10 cellular contexts compared by ENCODE assay signal in the genomic region with DNA sequence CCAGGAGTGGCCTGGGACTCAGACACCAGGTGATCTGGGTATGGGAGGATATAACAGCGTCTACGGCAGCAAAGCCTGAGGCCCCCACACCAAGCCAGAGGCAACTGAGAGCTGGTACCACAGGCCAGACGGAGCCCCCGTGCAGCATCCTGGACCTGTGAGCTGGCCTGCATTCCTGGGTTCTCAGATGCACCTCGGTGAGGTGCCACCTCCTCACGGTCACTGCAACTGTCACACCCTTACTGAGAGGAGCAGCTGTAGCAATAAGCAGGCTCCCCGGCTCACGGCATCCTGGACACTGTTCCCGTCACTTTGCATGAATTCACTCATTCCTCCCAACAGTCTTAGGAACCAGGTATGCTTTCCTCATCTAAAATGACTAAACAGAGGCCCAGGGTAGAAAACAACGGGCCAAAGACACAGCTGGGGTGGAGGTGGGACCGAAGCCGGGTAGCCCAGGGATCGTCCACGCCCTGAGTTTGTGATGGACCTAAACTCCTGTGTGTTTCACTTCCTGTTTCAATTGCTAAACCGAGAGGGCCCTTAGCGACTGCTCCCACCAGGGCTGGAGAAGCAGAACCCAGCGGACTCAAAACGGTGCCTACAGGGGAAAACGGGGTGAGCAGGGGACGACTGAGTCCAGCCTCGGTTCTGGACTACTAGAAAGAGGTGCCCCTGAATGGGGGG.
A peak's percentile ranks its signal among the peaks of the same experiment; 100 is the strongest.
DNase-seq lines count a peak whose midpoint lies in the region; ATAC-seq, FAIRE-seq and TF ChIP-seq lines count a peak whose summit lies in the region.
"Had no signal": no experiment of that assay in that cellular context is flagged by ENCODE, and none has a peak within 500 bp of the region (broad histone marks: within the 10 kb centered on the region; RNA-seq: fewer than 3 reads in every experiment).

No MANE protein-coding gene starts in this region.

- DNase-seq in GM12892 (ENCODE audit: insufficient read length), result peak; percentile 51
- peak; percentile 81 for DNase-seq in Karpas-422
- DNase-seq in posterior vena cava (ENCODE audit: low spot score), result peak; percentile 64
- DNase-seq in NCI-H2107 (lab: John Stamatoyannopoulos, UW), result no peak
- DNase-seq in stimulated activated effector memory CD8-positive, alpha-beta T cell treated with anti-CD3 and anti-CD28 coated beads, Interleukin-12 subunit alpha, Interleukin-12 subunit beta, amount 100 ng/mL, for 72 hours (ENCODE audit: low spot score in 2 of 2), result no peak
- no peak for DNase-seq in activated CD8-positive, alpha-beta memory T cell treated with anti-CD3 and anti-CD28 coated beads, Interleukin-2, amount 50 U/mL, for 4 hours
- DNase-seq: effector CD8-positive, alpha-beta T cell; GDM1 had no signal

- no peaks in the 10 kb centered on the region for H3K36me3 Mint-ChIP-seq in stimulated activated effector memory CD8-positive, alpha-beta T cell treated with anti-CD3 and anti-CD28 coated beads, Interleukin-12 subunit alpha, Interleukin-12 subunit beta, amount 100 ng/mL, for 72 hours

- H3K4me3 ChIP-seq in Karpas-422 (ENCODE audit: low read length) (peak overlapping the region; percentile 40; the same call in 1 of the 2 replicates), duodenal mucosa (ENCODE audit: low read depth in 1 of 2, low read length in 2 of 2) (no peak overlapping the region)

- no peak overlapping the region for H3K27ac Mint-ChIP-seq in stimulated activated effector memory CD8-positive, alpha-beta T cell treated with anti-CD3 and anti-CD28 coated beads, Interleukin-12 subunit alpha, Interleukin-12 subunit beta, amount 100 ng/mL, for 72 hours

- no peak for TF ChIP-seq POLR2A in GM12892 (IDR thresholded peaks at IDR 0.05; ENCODE audit: low read depth, low read length)

- H3K9me3 ChIP-seq in Karpas-422 (ENCODE audit: low read length), result no peaks in the 10 kb centered on the region
- H3K9me3 ChIP-seq in duodenal mucosa (ENCODE audit: control insufficient read depth in 1 of 2, low read length in 2 of 2), result no peaks in the 10 kb centered on the region

- no peaks in the 10 kb centered on the region for H3K36me3 ChIP-seq in Karpas-422 (ENCODE audit: insufficient read depth, low read length)
- H3K36me3 ChIP-seq in duodenal mucosa (ENCODE audit: control insufficient read depth in 1 of 2, insufficient read depth in 2 of 2, low read length in 2 of 2), result peaks cover 5 to 38% of the 10 kb centered on the region in 2 donors

- no peak overlapping the region for H3K27ac ChIP-seq in Karpas-422 (ENCODE audit: low read length)
- H3K27ac ChIP-seq in duodenal mucosa (ENCODE audit: low read depth, low read length), result peak overlapping the region; percentile 11

- no peaks in the 10 kb centered on the region for H3K9me3 Mint-ChIP-seq in stimulated activated effector memory CD8-positive, alpha-beta T cell treated with anti-CD3 and anti-CD28 coated beads, Interleukin-12 subunit alpha, Interleukin-12 subunit beta, amount 100 ng/mL, for 72 hours

- H3K9ac ChIP-seq in Karpas-422 (ENCODE audit: low read length) (peak overlapping the region; percentile 33; the same call in 1 of the 2 replicates), duodenal mucosa (ENCODE audit: low read depth in 1 of 2, low read length in 2 of 2) (peak overlapping the region in 1 of 2 donors; percentile 38)

- H3K4me1 ChIP-seq in Karpas-422 (ENCODE audit: low read length) (peaks cover 47% of the 10 kb centered on the region), duodenal mucosa (ENCODE audit: control insufficient read depth in 1 of 2, insufficient read depth in 2 of 2, low read length in 2 of 2) (peaks cover 63 to 72% of the 10 kb centered on the region in 2 donors)

- no peaks in the 10 kb centered on the region for H3K79me2 ChIP-seq in Karpas-422 (ENCODE audit: low read length)

- ATAC-seq in GM21737 (IDR thresholded peaks at IDR 0.05; ENCODE audit: unreplicated experiment), result no peak
- ATAC-seq in stimulated activated effector memory CD8-positive, alpha-beta T cell treated with anti-CD3 and anti-CD28 coated beads, Interleukin-12 subunit alpha, Interleukin-12 subunit beta, amount 100 ng/mL, for 72 hours, result no peak

- no peak for FAIRE-seq in GM12892 (lab: Jason Lieb, UNC)

- no peak overlapping the region for H2AFZ ChIP-seq in Karpas-422 (ENCODE audit: low read length)

- no peaks in the 10 kb centered on the region for H3K9me2 ChIP-seq in Karpas-422 (replicated peaks; ENCODE audit: insufficient read depth, low read length)

- H3K4me2 ChIP-seq in Karpas-422 (ENCODE audit: low read depth, low read length, poor library complexity, severe bottlenecking), result peak overlapping the region; percentile 63

- H3K4me3 Mint-ChIP-seq in stimulated activated effector memory CD8-positive, alpha-beta T cell treated with anti-CD3 and anti-CD28 coated beads, Interleukin-12 subunit alpha, Interleukin-12 subunit beta, amount 100 ng/mL, for 72 hours, result no peak overlapping the region

- intact Hi-C loops in posterior vena cava (cut with DNase I), result no loop called here

- no peaks in the 10 kb centered on the region for H3K27me3 ChIP-seq in Karpas-422 (ENCODE audit: low read length)
- H3K27me3 ChIP-seq in duodenal mucosa (ENCODE audit: control insufficient read depth in 1 of 2, insufficient read depth in 2 of 2, low read length in 2 of 2), result no peaks in the 10 kb centered on the region

- H3K4me1 Mint-ChIP-seq in stimulated activated effector memory CD8-positive, alpha-beta T cell treated with anti-CD3 and anti-CD28 coated beads, Interleukin-12 subunit alpha, Interleukin-12 subunit beta, amount 100 ng/mL, for 72 hours, result peaks cover 31% of the 10 kb centered on the region

- peaks cover under 1% of the 10 kb centered on the region; the same call in 1 of the 2 replicates for H4K20me1 ChIP-seq in Karpas-422 (ENCODE audit: insufficient read depth, low read depth, low read length)

Comparison
In these comparisons a context has a peak if more than half of its experiments do, and no peak if none do; other contexts are left out.
1. DNase-seq: peak in GM12892 (single experiment), Karpas-422 (single experiment) and posterior vena cava (single experiment); none in NCI-H2107 (single experiment), stimulated activated effector memory CD8-positive, alpha-beta T cell treated with anti-CD3 and anti-CD28 coated beads, Interleukin-12 subunit alpha, Interleukin-12 subunit beta, amount 100 ng/mL, for 72 hours (0 of 2) and activated CD8-positive, alpha-beta memory T cell treated with anti-CD3 and anti-CD28 coated beads, Interleukin-2, amount 50 U/mL, for 4 hours (single experiment).